ENCODE assay signal across 8 cellular contexts in the genomic region with DNA sequence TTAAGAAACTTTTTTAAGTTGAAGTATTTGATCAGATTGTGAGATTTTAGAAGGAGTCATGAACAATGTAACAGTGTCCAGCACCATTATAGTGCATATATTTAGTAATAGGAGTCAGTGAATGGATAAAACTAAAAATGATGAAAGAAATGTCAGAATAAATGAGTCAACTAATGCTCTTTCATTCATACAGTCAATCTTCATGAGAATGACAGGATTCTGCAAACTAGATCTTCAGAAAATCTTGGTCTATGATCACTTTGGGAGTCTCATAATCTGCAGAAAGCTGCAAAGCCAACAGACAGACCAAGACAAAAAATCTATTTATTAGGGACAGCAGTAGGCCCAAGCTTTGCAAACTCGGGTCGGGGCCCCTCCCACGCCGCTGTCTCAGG. TPM values are rescaled to one million over a fixed set of nuclear protein-coding genes. Genes with fewer than 3 reads are reported as not detected.
DNase-seq lines count a peak whose midpoint lies in the region; ATAC-seq, FAIRE-seq and TF ChIP-seq lines count a peak whose summit lies in the region.

No MANE protein-coding gene starts in this region.

- peaks cover 8 to 16% (median 11%) of the 10 kb centered on the region in 3 donors for H3K4me1 Mint-ChIP-seq in T-cell

- H3K27me3 ChIP-seq in prostate gland (replicated peaks; ENCODE audit: insufficient read depth), result no peaks in the 10 kb centered on the region

- no peaks in the 10 kb centered on the region for H3K9me3 ChIP-seq in prostate gland

- no peaks in the 10 kb centered on the region for H3K4me1 ChIP-seq in prostate gland (replicated peaks)

- CTCF ChIA-PET in T-cell (lab: Charles Lee), result interaction anchor here in 1 of 2 donors (0.6 to 2.5 kb wide), 10 partner anchors 10 to 764 kb away, joined by 3 to 12 read pairs (median 4); partner anchors contain the start of gene ATAD1

- peak overlapping the region; percentile 62 to 95 for H3K27ac Mint-ChIP-seq in T-cell

- TF ChIP-seq CTCF in fibroblast of the aortic adventitia (IDR thresholded peaks at IDR 0.05; ENCODE audit: insufficient read depth, low read length) (no peak), prostate gland (IDR thresholded peaks at IDR 0.05) (no peak)

- H3K27ac ChIP-seq in prostate gland, result peak overlapping the region; percentile 83 to 90

- H3K9me3 Mint-ChIP-seq in T-cell, result peaks cover 0 to 5% (median 0%) of the 10 kb centered on the region in 3 donors

- ATAC-seq in T-cell (replicated peaks in 1 of 4) (no peak), HG03108 (IDR thresholded peaks at IDR 0.05; ENCODE audit: unreplicated experiment) (no peak)

- intact Hi-C loops in prostate gland (cut with DNase I), result no loop called here

- DNase-seq in T-cell, result no peak
- no peak for DNase-seq in fibroblast of the aortic adventitia (ENCODE audit: low read depth)
- DNase-seq in prostate gland (ENCODE audit: low spot score), result no peak
- no peak for DNase-seq in NCI-H1092 (lab: John Stamatoyannopoulos, UW)
- no peak for DNase-seq in NCI-H187 treated with DMSO at 0.1 percent for 48 hours (lab: John Stamatoyannopoulos, UW)
- DNase-seq in urothelium cell line (ENCODE audit: low spot score), result no peak

- 7% methylated on average over 4 of the region's 4 CpGs for WGBS in prostate gland

- H3K4me3 ChIP-seq in GM08714 (ENCODE audit: low read length) (peak overlapping the region; percentile 57; the same call in 1 of the 2 replicates), fibroblast of the aortic adventitia (ENCODE audit: low read depth, low read length) (peak overlapping the region; percentile 62), prostate gland (peak overlapping the region; percentile 57 to 75)

- no peak for FAIRE-seq in urothelium cell line (lab: Jason Lieb, UNC)

- H3K36me3 ChIP-seq in prostate gland, result no peaks in the 10 kb centered on the region

- peak overlapping the region; percentile 87 to 92 (median 91) for H3K4me3 Mint-ChIP-seq in T-cell

- POLR2A ChIA-PET in T-cell (lab: Charles Lee), result interaction anchor here in 1 of 2 donors (0.5 to 1.0 kb wide), 3 partner anchors 73 to 764 kb away, joined by 4 to 12 read pairs (median 6); partner anchors contain the start of gene ATAD1

- no peak for TF ChIP-seq POLR2A in prostate gland (IDR thresholded peaks at IDR 0.05)

- peaks cover 0 to 3% of the 10 kb centered on the region in 2 donors for H3K27me3 Mint-ChIP-seq in T-cell

- H3K36me3 Mint-ChIP-seq in T-cell, result peaks cover 4% of the 10 kb centered on the region

RNA-seq across cellular contexts. Expression of gene RNLS, which starts 0.7 kb away (rescaled TPM):
- 1 to 10 TPM; 1.8 to 4.5 (median 3.2) TPM for total RNA-seq in T-cell
- 7.0 and 16.8 TPM in 2 replicates for total RNA-seq in fibroblast of the aortic adventitia (ENCODE audit: low replicate concordance)
- 10 to 100 TPM; 21.7 to 31.8 TPM for total RNA-seq in prostate gland

RNA-seq across cellular contexts. Expression of gene LIPJ, which starts 4.2 kb away (rescaled TPM):
- total RNA-seq in T-cell (under 1 TPM in 3 of 5 donors, not detected in 2; 0.09 to 0.21 (median 0.16) TPM), fibroblast of the aortic adventitia (ENCODE audit: low replicate concordance) (0.09 TPM in 1 of 2 replicates, not detected in the other), prostate gland (under 1 TPM; 0.09 to 0.17 TPM)
